36 cellular contexts compared by ENCODE assay signal in the genomic region with DNA sequence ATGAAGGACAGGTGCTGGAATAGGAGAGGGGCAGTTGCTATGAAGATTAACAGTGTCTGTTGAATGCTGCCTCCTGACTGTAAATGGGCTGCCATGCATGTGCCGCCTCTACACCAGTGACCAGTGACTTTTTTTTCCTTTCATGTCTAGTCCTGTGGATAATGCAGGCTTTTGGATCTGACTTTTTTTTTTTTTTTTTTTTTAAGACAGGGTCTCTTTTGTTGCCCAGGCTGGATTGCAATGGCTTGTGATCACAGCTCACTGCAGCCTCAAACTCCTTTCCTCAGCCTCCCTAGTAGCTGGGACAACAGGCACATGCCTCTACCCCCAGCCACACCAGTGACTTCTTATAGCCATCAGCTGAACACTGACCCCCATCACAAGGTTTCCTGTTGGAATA. TPM values are rescaled to one million over a fixed set of nuclear protein-coding genes. Genes with fewer than 3 reads are reported as not detected.
"Had no signal": no experiment of that assay in that cellular context is flagged by ENCODE, and none has a peak within 500 bp of the region (broad histone marks: within the 10 kb centered on the region; RNA-seq: fewer than 3 reads in every experiment).

No MANE protein-coding gene starts in this region.

- DNase-seq: activated effector memory CD4-positive, alpha-beta T cell treated with anti-CD3 and anti-CD28 coated beads, Interleukin-2, amount 50 U/mL, for 16 hours; activated effector memory CD4-positive, alpha-beta T cell treated with Interleukin-2 at 50 U/mL for 16 hours; activated gamma-delta T cell; activated gamma-delta T cell treated with Interleukin-2 at 50 U/mL for 16 hours; activated naive CD4-positive, alpha-beta T cell; activated naive CD4-positive, alpha-beta T cell treated with anti-CD3 and anti-CD28 coated beads for 36 hours; activated naive CD4-positive, alpha-beta T cell treated with anti-CD3 and anti-CD28 coated beads, Interleukin-2, amount 10 ng/mL, durations not matched to agents 7 days and 5 days; activated naive CD4-positive, alpha-beta T cell treated with anti-CD3 and anti-CD28 coated beads, Interleukin-2, amount 50 U/mL, for 16 hours; activated naive CD4-positive, alpha-beta T cell treated with Interleukin-2 at 50 U/mL for 16 hours; activated naive CD8-positive, alpha-beta T cell treated with anti-CD3 and anti-CD28 coated beads for 36 hours; activated naive CD8-positive, alpha-beta T cell treated with anti-CD3 and anti-CD28 coated beads, Interleukin-2, amount 10 ng/mL, durations not matched to agents 7 days and 5 days; activated naive CD8-positive, alpha-beta T cell treated with anti-CD3 and anti-CD28 coated beads, Interleukin-2, amount 50 U/mL, for 24 hours; activated T-cell treated with anti-CD3 and anti-CD28 coated beads, Interleukin-2, amount 50 U/mL, for 1 hour; activated T-cell treated with anti-CD3 and anti-CD28 coated beads, Interleukin-2, amount 50 U/mL, for 24 hours; activated T-cell treated with anti-CD3 and anti-CD28 coated beads, Interleukin-2, amount 50 U/mL, for 4 hours; activated T-cell treated with anti-CD3 and anti-CD28 coated beads, Interleukin-2, amount 50 U/mL, for 48 hours; activated T-cell treated with anti-CD3 and anti-CD28 coated beads, Interleukin-2, amount 50 U/mL, for 72 hours; adrenal gland; amniotic stem cell; amygdala; anterior cingulate cortex; aorta; body of pancreas; brain microvascular endothelial cell; caudate nucleus; central memory CD4-positive, alpha-beta T cell; cerebellar nuclear complex had no signal

- ATAC-seq: activated naive CD4-positive, alpha-beta T cell treated with anti-CD3 and anti-CD28 coated beads, Interleukin-2, amount 50 U/mL, for 72 hours; activated naive CD8-positive, alpha-beta T cell treated with anti-CD3 and anti-CD28 coated beads, Interleukin-2, amount 50 U/mL, for 24 hours; activated T-cell treated with anti-CD3 and anti-CD28 coated beads, Interleukin-2, amount 50 U/mL, for 4 hours; activated T-cell treated with anti-CD3 and anti-CD28 coated beads, Interleukin-2, amount 50 U/mL, for 72 hours; activated T-helper 17 cell treated with anti-CD3 and anti-CD28 coated beads, Interleukin-2, amount 50 U/mL, for 72 hours; body of pancreas had no signal

RNA-seq across cellular contexts. Expression of gene AGBL1, which starts 41.2 kb away (rescaled TPM):
- total RNA-seq: activated naive CD4-positive, alpha-beta T cell treated with anti-CD3 and anti-CD28 coated beads for 36 hours; activated naive CD4-positive, alpha-beta T cell treated with anti-CD3 and anti-CD28 coated beads, Interleukin-2, amount 50 U/mL, for 72 hours; activated naive CD8-positive, alpha-beta T cell treated with anti-CD3 and anti-CD28 coated beads for 36 hours; activated naive CD8-positive, alpha-beta T cell treated with anti-CD3 and anti-CD28 coated beads, Interleukin-2, amount 10 ng/mL, durations not matched to agents 7 days and 5 days; activated T-helper 1 cell treated with anti-CD3 and anti-CD28 coated beads, Interleukin-12 subunit alpha, Interleukin-12 subunit beta, Interleukin-2, Interleukin-4 antibody, amounts not matched to agents 30 ng/mL and 10 ng/mL and 1 ng/mL, durations not matched to agents 14 hours and 24 hours and 36 hours; ascending aorta; astrocyte; body of pancreas; breast epithelium; bronchial epithelial cell; chondrocyte had no signal
- polyA plus RNA-seq: adipose tissue, aorta had no signal
